In the genomic region with DNA sequence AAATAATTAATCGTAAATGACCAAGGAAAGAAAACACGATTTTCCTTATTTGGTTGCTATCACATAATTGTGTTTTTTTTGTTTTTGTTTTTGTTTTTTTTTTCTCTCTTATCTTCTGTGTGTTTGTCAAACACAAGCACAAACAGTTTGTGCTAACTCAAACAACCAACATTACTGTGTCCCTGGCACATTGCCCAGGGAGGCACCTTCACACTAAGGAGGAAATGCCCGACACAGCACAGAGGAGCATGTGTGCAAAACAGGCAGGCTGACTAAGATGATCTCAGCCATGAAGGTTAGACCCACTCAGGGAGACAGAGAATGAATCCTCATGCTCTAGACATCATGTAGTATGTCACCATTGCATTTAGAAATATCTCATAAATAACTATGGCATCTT, we compare ENCODE assay signal across 10 cellular contexts.
DNase-seq lines count a peak whose midpoint lies in the region; ATAC-seq and TF ChIP-seq lines count a peak whose summit lies in the region.
"Had no signal": no experiment of that assay in that cellular context is flagged by ENCODE, and none has a peak within 500 bp of the region (broad histone marks: within the 10 kb centered on the region; RNA-seq: fewer than 3 reads in every experiment).

No MANE protein-coding gene starts in this region.

- DNase-seq in ELR (ENCODE audit: low read depth): peak; percentile 0
- peak; percentile 80 for DNase-seq in NCI-H2029 treated with DMSO at 0.1 percent for 48 hours (lab: John Stamatoyannopoulos, UW)
- DNase-seq in cardiac fibroblast (ENCODE audit: low read depth in 2 of 2): peak; percentile 41 to 53
- peak; percentile 67 for DNase-seq in mesenchymal stem cell
- DNase-seq in activated CD8-positive, alpha-beta memory T cell treated with anti-CD3 and anti-CD28 coated beads, Interleukin-2, amount 50 U/mL, for 4 hours: no peak
- DNase-seq in midbrain (lab: John Stamatoyannopoulos, UW): no peak
- no peak for DNase-seq in GM19238 (ENCODE audit: insufficient read length, low spot score)
- DNase-seq: NCI-H1048 had no signal

- H3K4me2 ChIP-seq in mesenchymal stem cell (ENCODE audit: low read length, poor library complexity, severe bottlenecking): no peak overlapping the region

- H3K14ac ChIP-seq in mesenchymal stem cell (ENCODE audit: low read length in 2 of 2): no peak overlapping the region

- no peak overlapping the region for H2BK5ac ChIP-seq in mesenchymal stem cell (ENCODE audit: low read depth, low read length, poor library complexity, severe bottlenecking)

- H4K8ac ChIP-seq in mesenchymal stem cell (ENCODE audit: low read length): no peak overlapping the region

- H2BK120ac ChIP-seq in mesenchymal stem cell (ENCODE audit: low read depth, low read length): no peak overlapping the region

- H3K4me1 ChIP-seq in mesenchymal stem cell (ENCODE audit: control insufficient read depth, insufficient read depth, low read depth, low read length): no peaks in the 10 kb centered on the region

- H3K9ac ChIP-seq in mesenchymal stem cell (ENCODE audit: low read length): no peak overlapping the region

- H3K27me3 ChIP-seq in mesenchymal stem cell (ENCODE audit: control insufficient read depth in 1 of 2, insufficient read depth in 1 of 2, low read length in 2 of 2): no peaks in the 10 kb centered on the region

- H2AK5ac ChIP-seq in mesenchymal stem cell (ENCODE audit: low read length, severe bottlenecking): no peak overlapping the region

- H4K91ac ChIP-seq in mesenchymal stem cell (ENCODE audit: low read length): no peak overlapping the region

- no peak overlapping the region for H3K4ac ChIP-seq in mesenchymal stem cell (ENCODE audit: low read depth in 1 of 2, low read length in 2 of 2)

- H3K36me3 ChIP-seq in mesenchymal stem cell (ENCODE audit: control insufficient read depth in 1 of 2, insufficient read depth in 2 of 2, low read depth in 1 of 2, low read length in 2 of 2): no peaks in the 10 kb centered on the region

- H2AFZ ChIP-seq in mesenchymal stem cell (ENCODE audit: low read depth, low read length): no peak overlapping the region

- H3K18ac ChIP-seq in mesenchymal stem cell (ENCODE audit: low read depth in 1 of 2, low read length in 2 of 2): no peak overlapping the region

- WGBS in mesenchymal stem cell: 66% methylated on average over 2 of the region's 3 CpGs

- H3K4me3 ChIP-seq in cardiac fibroblast (replicated peaks in 1 of 2; ENCODE audit: low read depth in 2 of 2, low read length in 2 of 2) (no peak overlapping the region), mesenchymal stem cell (ENCODE audit: insufficient read depth in 1 of 2, low read depth in 1 of 2, low read length in 2 of 2) (no peak overlapping the region)

- H3K9me3 ChIP-seq in mesenchymal stem cell (ENCODE audit: control insufficient read depth, low read length): no peaks in the 10 kb centered on the region

- H3K79me1 ChIP-seq in mesenchymal stem cell (replicated peaks; ENCODE audit: low read length, poor library complexity, severe bottlenecking): no peaks in the 10 kb centered on the region

- H3K23ac ChIP-seq in mesenchymal stem cell (ENCODE audit: low read length in 2 of 2): no peak overlapping the region

- ATAC-seq in GM21529 (IDR thresholded peaks at IDR 0.05; ENCODE audit: unreplicated experiment): no peak
- ATAC-seq: HCT116 had no signal

- no peak overlapping the region for H2BK15ac ChIP-seq in mesenchymal stem cell (ENCODE audit: low read depth, poor library complexity, severe bottlenecking)

- no peak overlapping the region for H3K27ac ChIP-seq in mesenchymal stem cell (ENCODE audit: low read length, poor library complexity, severe bottlenecking)

- no peak for TF ChIP-seq CTCF in cardiac fibroblast (IDR thresholded peaks at IDR 0.05; ENCODE audit: low read depth, low read length)

- no peak overlapping the region for H2BK12ac ChIP-seq in mesenchymal stem cell (ENCODE audit: low read length in 2 of 2)

Comparison
In these comparisons a context has a peak if more than half of its experiments do, and no peak if none do; other contexts are left out.
1. DNase-seq: peak in ELR (single experiment), NCI-H2029 treated with DMSO at 0.1 percent for 48 hours (single experiment), cardiac fibroblast (2 of 2) and mesenchymal stem cell (single experiment); none in activated CD8-positive, alpha-beta memory T cell treated with anti-CD3 and anti-CD28 coated beads, Interleukin-2, amount 50 U/mL, for 4 hours (single experiment), midbrain (single experiment) and GM19238 (single experiment).